ENCODE assay signal across 20 cellular contexts in genomic region chrX:95974885-95975284, GRCh38.
"Had no signal": no experiment of that assay in that cellular context is flagged by ENCODE, and none has a peak within 500 bp of the region (broad histone marks: within the 10 kb centered on the region; RNA-seq: fewer than 3 reads in every experiment).

No MANE protein-coding gene starts in this region.

- H3K36me3 ChIP-seq: left ventricle myocardium inferior, ovary, right atrium auricular region, sigmoid colon, spleen, suprapubic skin, thoracic aorta, tibial artery, upper lobe of right lung had no signal

- H3K27ac ChIP-seq: left ventricle myocardium inferior, ovary, right atrium auricular region, sigmoid colon, spleen, suprapubic skin, thoracic aorta, tibial artery, upper lobe of right lung had no signal

- DNase-seq: islet precursor cell; left ventricle myocardium inferior; midbrain; mucosa of descending colon; naive thymus-derived CD4-positive, alpha-beta T cell; ovary; sigmoid colon; small intestine; spleen; stimulated activated CD4-positive, alpha-beta T cell treated with anti-CD3 and anti-CD28 coated beads, Interleukin-4, amount 100 ng/mL, for 24 hours; stimulated activated naive CD4-positive, alpha-beta T cell; tibial artery; trophoblast cell; upper lobe of right lung had no signal

- H3K4me3 ChIP-seq: left ventricle myocardium inferior, lung, mucosa of descending colon, ovary, right atrium auricular region, sigmoid colon, spleen, suprapubic skin, thoracic aorta, tibial artery, upper lobe of right lung had no signal

- H3K4me1 ChIP-seq: left ventricle myocardium inferior, right atrium auricular region, sigmoid colon, spleen, suprapubic skin, tibial artery, upper lobe of right lung had no signal

- ATAC-seq: mucosa of descending colon; naive thymus-derived CD4-positive, alpha-beta T cell; natural killer cell treated with Interleukin-12 subunit alpha and Interleukin-12 subunit beta and Interleukin-15 and Interleukin-18, amount 100 ng/mL, for 72 hours; stimulated activated effector memory CD8-positive, alpha-beta T cell treated with anti-CD3 and anti-CD28 coated beads, Interleukin-12 subunit alpha, Interleukin-12 subunit beta, amount 100 ng/mL, for 72 hours; upper lobe of right lung had no signal

- H3K9me3 ChIP-seq: left ventricle myocardium inferior, mucosa of descending colon, ovary, sigmoid colon, suprapubic skin, thoracic aorta, upper lobe of right lung had no signal

- H3K27me3 ChIP-seq: ovary, right atrium auricular region, sigmoid colon, spleen, suprapubic skin, tibial artery, upper lobe of right lung had no signal
